Comparison of ENCODE assay signal across 18 cellular contexts in genomic region chrY:14437626-14438025, GRCh38.
DNase-seq lines count a peak whose midpoint lies in the region; ATAC-seq, FAIRE-seq and TF ChIP-seq lines count a peak whose summit lies in the region.
"Had no signal": no experiment of that assay in that cellular context is flagged by ENCODE, and none has a peak within 500 bp of the region (broad histone marks: within the 10 kb centered on the region; RNA-seq: fewer than 3 reads in every experiment).

No MANE protein-coding gene starts in this region.

- no peak overlapping the region for H3K23ac ChIP-seq in mesendoderm (ENCODE audit: low read length)

- no peak overlapping the region for H3K4me2 ChIP-seq in mesendoderm (ENCODE audit: low read length)
- H3K4me2 ChIP-seq: BLaER1 had no signal

- H3K9ac ChIP-seq in mesendoderm (ENCODE audit: low read length): no peak overlapping the region
- H3K9ac ChIP-seq: BLaER1, GM23248 had no signal

- no peak for FAIRE-seq in bronchial epithelial cell (lab: Jason Lieb, UNC)
- FAIRE-seq: GM12878 had no signal

- no peak for ATAC-seq in HG03442 (IDR thresholded peaks at IDR 0.05; ENCODE audit: unreplicated experiment)
- ATAC-seq: GM12878, HCT116 had no signal

- no peaks in the 10 kb centered on the region for H3K4me1 ChIP-seq in mesendoderm (ENCODE audit: control insufficient read depth, low read depth, low read length)
- H3K4me1 ChIP-seq: BLaER1 had no signal

- H3K27me3 ChIP-seq in bronchial epithelial cell (ENCODE audit: control insufficient read depth, insufficient read depth, low read length) (no peaks in the 10 kb centered on the region), mesendoderm (ENCODE audit: insufficient read depth, low read length, poor library complexity) (no peaks in the 10 kb centered on the region)
- H3K27me3 ChIP-seq: BLaER1 had no signal

- H2AK5ac ChIP-seq in mesendoderm (ENCODE audit: low read length): no peak overlapping the region

- no peaks in the 10 kb centered on the region for H3K79me2 ChIP-seq in mesendoderm (ENCODE audit: control insufficient read depth, insufficient read depth, low read length)

- H2BK15ac ChIP-seq in mesendoderm (replicated peaks; ENCODE audit: low read depth): no peak overlapping the region

- no peak overlapping the region for H3K18ac ChIP-seq in mesendoderm (ENCODE audit: low read length)

- no peak overlapping the region for H2BK5ac ChIP-seq in mesendoderm (ENCODE audit: low read length)

- no CpG with 5 or more reads among the region's 2 CpGs for WGBS in mesendoderm (ENCODE audit: extremely low coverage, insufficient coverage, low lambda C conversion rate)

- no peak for TF ChIP-seq CTCF in bronchial epithelial cell (IDR thresholded peaks at IDR 0.05; ENCODE audit: insufficient read depth, low read length, severe bottlenecking)

- no peak overlapping the region for H4K8ac ChIP-seq in mesendoderm (ENCODE audit: low read depth, low read length)

- H3K36me3 ChIP-seq in bronchial epithelial cell (ENCODE audit: control insufficient read depth, insufficient read depth, low read length) (no peaks in the 10 kb centered on the region), mesendoderm (ENCODE audit: control insufficient read depth, insufficient read depth, low read length) (no peaks in the 10 kb centered on the region)
- H3K36me3 ChIP-seq: BLaER1 had no signal

- H3K27ac ChIP-seq in epithelial cell of prostate: peak overlapping the region; percentile 83
- no peak overlapping the region for H3K27ac ChIP-seq in mesendoderm (ENCODE audit: low read depth, low read length)
- H3K27ac ChIP-seq: BLaER1, GM23248 had no signal

- H3K4ac ChIP-seq in mesendoderm (ENCODE audit: low read depth, low read length): peak overlapping the region; percentile 36

- H3K56ac ChIP-seq in mesendoderm (ENCODE audit: low read length): no peak overlapping the region

- in situ Hi-C loops in KBM-7 (cut with MboI; ENCODE audit: low pct_unique_long_range_greater_than_20kb, low sequenced_read_pairs): no loop called here

- peak; percentile 30 for DNase-seq in KBM-7
- peak; percentile 91 for DNase-seq in bronchial epithelial cell (ENCODE audit: low read depth)
- peak; percentile 64 for DNase-seq in epithelial cell of prostate (ENCODE audit: low read depth, low spot score)
- peak; percentile 81 for DNase-seq in mesendoderm
- no peak for DNase-seq in activated CD8-positive, alpha-beta memory T cell treated with anti-CD3 and anti-CD28 coated beads, Interleukin-2, amount 50 U/mL, for 4 hours
- DNase-seq in SIG-M5 treated with dmso at 0.1 percent for 504 hours (lab: John Stamatoyannopoulos, UW; ENCODE audit: unreplicated experiment): no peak
- no peak for DNase-seq in midbrain (lab: John Stamatoyannopoulos, UW)
- DNase-seq: 8988T; Calu3; CD4-positive, alpha-beta memory T cell; DND-41; EL; GM23248; H7 had no signal

- peak overlapping the region; percentile 61 for H2BK120ac ChIP-seq in mesendoderm (ENCODE audit: low read depth, low read length)

- no peak overlapping the region for H4K5ac ChIP-seq in mesendoderm (ENCODE audit: low read length)

- H3K4me3 ChIP-seq in bronchial epithelial cell (ENCODE audit: low read depth, low read length): no peak overlapping the region
- H3K4me3 ChIP-seq in mesendoderm (ENCODE audit: low read length): no peak overlapping the region
- H3K4me3 ChIP-seq: BLaER1, GM12878, GM23248 had no signal

- H3K79me1 ChIP-seq in mesendoderm (ENCODE audit: low read length): no peaks in the 10 kb centered on the region

Comparison
In these comparisons a context has a peak if more than half of its experiments do, and no peak if none do; other contexts are left out.
1. DNase-seq: peak in KBM-7 (single experiment), bronchial epithelial cell (single experiment), epithelial cell of prostate (single experiment) and mesendoderm (single experiment); none in activated CD8-positive, alpha-beta memory T cell treated with anti-CD3 and anti-CD28 coated beads, Interleukin-2, amount 50 U/mL, for 4 hours (single experiment), SIG-M5 treated with dmso at 0.1 percent for 504 hours (single experiment) and midbrain (single experiment).